Comparison of ENCODE assay signal across 8 cellular contexts in genomic region chr10:92849234-92849525, GRCh38. TPM values are rescaled to one million over a fixed set of nuclear protein-coding genes. Genes with fewer than 3 reads are reported as not detected.
A peak's percentile ranks its signal among the peaks of the same experiment; 100 is the strongest.
DNase-seq lines count a peak whose midpoint lies in the region; ATAC-seq and TF ChIP-seq lines count a peak whose summit lies in the region.

No MANE protein-coding gene starts in this region.

- H3K36me3 ChIP-seq in ascending aorta: no peaks in the 10 kb centered on the region
- H3K36me3 ChIP-seq in mesenchymal stem cell (ENCODE audit: control insufficient read depth in 1 of 2, insufficient read depth in 2 of 2, low read depth in 1 of 2, low read length in 2 of 2): no peaks in the 10 kb centered on the region
- no peaks in the 10 kb centered on the region for H3K36me3 ChIP-seq in aorta (ENCODE audit: control insufficient read depth in 1 of 2, insufficient read depth in 2 of 2, low read length in 1 of 2)

- peak overlapping the region; percentile 98 for H3K4me2 ChIP-seq in mesenchymal stem cell (ENCODE audit: low read length, poor library complexity, severe bottlenecking)

- H2BK5ac ChIP-seq in mesenchymal stem cell (ENCODE audit: low read depth, low read length, poor library complexity, severe bottlenecking): no peak overlapping the region

- TF ChIP-seq CTCF in AG10803 (conservative IDR thresholded peaks at IDR 0.05; ENCODE audit: low read length): no peak
- TF ChIP-seq CTCF in ascending aorta (IDR thresholded peaks at IDR 0.05): no peak

- H3K27me3 ChIP-seq in ascending aorta: no peaks in the 10 kb centered on the region
- peaks cover 0 to 17% of the 10 kb centered on the region in 2 experiments for H3K27me3 ChIP-seq in mesenchymal stem cell (ENCODE audit: control insufficient read depth in 1 of 2, insufficient read depth in 1 of 2, low read length in 2 of 2)
- H3K27me3 ChIP-seq in aorta (ENCODE audit: control insufficient read depth in 1 of 2, insufficient read depth in 2 of 2, low read length in 1 of 2): no peaks in the 10 kb centered on the region

- no peaks in the 10 kb centered on the region for H3K9me3 ChIP-seq in ascending aorta
- no peaks in the 10 kb centered on the region for H3K9me3 ChIP-seq in mesenchymal stem cell (ENCODE audit: control insufficient read depth, low read length)
- H3K9me3 ChIP-seq in aorta (ENCODE audit: control insufficient read depth, low read length): no peaks in the 10 kb centered on the region

- peak overlapping the region; percentile 29 to 99 for H3K18ac ChIP-seq in mesenchymal stem cell (ENCODE audit: low read depth in 1 of 2, low read length in 2 of 2)

- H2BK120ac ChIP-seq in mesenchymal stem cell (ENCODE audit: low read depth, low read length): no peak overlapping the region

- H2BK15ac ChIP-seq in mesenchymal stem cell (ENCODE audit: low read depth, poor library complexity, severe bottlenecking): no peak overlapping the region

- no peak overlapping the region for H3K23ac ChIP-seq in mesenchymal stem cell (ENCODE audit: low read length in 2 of 2)

- peak overlapping the region; percentile 94 for H2AFZ ChIP-seq in mesenchymal stem cell (ENCODE audit: low read depth, low read length)

- peak overlapping the region; percentile 53 for H3K9ac ChIP-seq in mesenchymal stem cell (ENCODE audit: low read length)

- ATAC-seq in HG03064 (IDR thresholded peaks at IDR 0.05; ENCODE audit: low read depth, unreplicated experiment) (peak; percentile 27), aorta (ENCODE audit: low FRiP score) (no peak), GM21786 (IDR thresholded peaks at IDR 0.05; ENCODE audit: unreplicated experiment) (no peak)

- no peak overlapping the region for H2AK5ac ChIP-seq in mesenchymal stem cell (ENCODE audit: low read length, severe bottlenecking)

- H3K4me1 ChIP-seq in ascending aorta (peaks cover 0 to 6% of the 10 kb centered on the region in 2 donors), mesenchymal stem cell (ENCODE audit: control insufficient read depth, insufficient read depth, low read depth, low read length) (peaks cover 6% of the 10 kb centered on the region), aorta (ENCODE audit: control insufficient read depth in 1 of 2, insufficient read depth in 2 of 2, low read length in 2 of 2) (no peaks in the 10 kb centered on the region)

- no peak overlapping the region for H3K4ac ChIP-seq in mesenchymal stem cell (ENCODE audit: low read depth in 1 of 2, low read length in 2 of 2)

- DNase-seq in AG10803 (ENCODE audit: low read depth): no peak
- no peak for DNase-seq in ascending aorta (ENCODE audit: low spot score in 2 of 2)
- DNase-seq in mesenchymal stem cell: peak; percentile 37
- no peak for DNase-seq in aorta
- DNase-seq in activated CD4-positive, alpha-beta T cell treated with anti-CD3 and anti-CD28 coated beads, Interleukin-2, amount 50 U/mL, for 4 hours: no peak
- DNase-seq in NCI-H1436 treated with DMSO at 0.1 percent for 48 hours (lab: John Stamatoyannopoulos, UW): no peak

- peak overlapping the region in 1 of 2 donors; percentile 85 for H3K27ac ChIP-seq in ascending aorta
- no peak overlapping the region for H3K27ac ChIP-seq in mesenchymal stem cell (ENCODE audit: low read length, poor library complexity, severe bottlenecking)
- H3K27ac ChIP-seq in aorta (ENCODE audit: low read depth in 1 of 2, low read length in 2 of 2): no peak overlapping the region

- WGBS in mesenchymal stem cell: 0% methylated on average over 2 of the region's 7 CpGs
- 0 to 1% methylated on average over 7 of the region's 7 CpGs for WGBS in aorta, 2 donors

- no peak overlapping the region for H4K8ac ChIP-seq in mesenchymal stem cell (ENCODE audit: low read length)

- no peak overlapping the region for H4K91ac ChIP-seq in mesenchymal stem cell (ENCODE audit: low read length)

- no peak overlapping the region for H3K14ac ChIP-seq in mesenchymal stem cell (ENCODE audit: low read length in 2 of 2)

- intact Hi-C loops in ascending aorta (cut with DNase I) (loop anchor here (5.0 kb wide), 1 partner anchor 152 kb away; no protein-coding TSS in a partner anchor), aorta (cut with DNase I) (loop anchor here in 1 of 2 donors (10.0 kb wide), 1 partner anchor 154 kb away; no protein-coding TSS in a partner anchor)

- peaks cover 5% of the 10 kb centered on the region for H3K79me1 ChIP-seq in mesenchymal stem cell (replicated peaks; ENCODE audit: low read length, poor library complexity, severe bottlenecking)

- H3K4me3 ChIP-seq in AG10803 (ENCODE audit: low read length): peak overlapping the region; percentile 73
- H3K4me3 ChIP-seq in ascending aorta: peak overlapping the region; percentile 93 to 94
- H3K4me3 ChIP-seq in mesenchymal stem cell (ENCODE audit: insufficient read depth in 1 of 2, low read depth in 1 of 2, low read length in 2 of 2): peak overlapping the region; percentile 77 to 80
- H3K4me3 ChIP-seq in aorta (ENCODE audit: low read length in 2 of 2): peak overlapping the region; percentile 75 to 88

- H2BK12ac ChIP-seq in mesenchymal stem cell (ENCODE audit: low read length in 2 of 2): no peak overlapping the region

RNA-seq across cellular contexts. Expression of gene EXOC6, which starts 0.9 kb away (rescaled TPM):
- total RNA-seq in ascending aorta: 12.2 TPM
- 6.3 TPM for polyA plus RNA-seq in mesenchymal stem cell (2013, experiment 1 of 2)
- polyA plus RNA-seq in mesenchymal stem cell (2013, experiment 2 of 2): 6.8 TPM
- 10 to 100 TPM; 16.2 to 17.6 TPM for total RNA-seq in aorta
- polyA plus RNA-seq in aorta: 1 to 10 TPM; 3.0 to 4.8 TPM
